ENCODE assay signal across 1 cellular context in genomic region chr3:15405448-15406050, GRCh38.
TF ChIP-seq lines count a peak whose summit lies in the region.

No MANE protein-coding gene starts in this region.

TF ChIP-seq in H1, 55 proteins besides CTCF, POLR2A, EP300 and RAD21:
- TF ChIP-seq BRCA1 (IDR thresholded peaks at IDR 0.05; ENCODE audit: low read depth, low read length) (no peak), E2F6 (IDR thresholded peaks at IDR 0.05) (no peak)
TF ChIP-seq in H1: peak in this region for 0.
